27 cellular contexts compared by ENCODE assay signal in genomic region chr16:15457390-15457789, GRCh38.
"Had no signal": no experiment of that assay in that cellular context is flagged by ENCODE, and none has a peak within 500 bp of the region (broad histone marks: within the 10 kb centered on the region; RNA-seq: fewer than 3 reads in every experiment).

No MANE protein-coding gene starts in this region.

- H3K4me1 ChIP-seq: left lung, lower lobe of right lung, neural progenitor cell, right atrium auricular region, testis, thyroid gland, upper lobe of right lung had no signal

- H3K27ac Mint-ChIP-seq: nephron; neural progenitor cell; stimulated activated naive B cell treated with anti-CD40 and anti-IgM and Interleukin-4, amounts not matched to agents 10 μg/mL and 1 μg/mL and 100 μg/mL, for 72 hours had no signal

- H3K27ac ChIP-seq: left lung, lower lobe of right lung, neural progenitor cell, neutrophil, parathyroid adenoma, right atrium auricular region, skin epidermis, stomach, testis, thyroid gland, transverse colon, upper lobe of right lung had no signal

- H3K27me3 ChIP-seq: left lung, neural progenitor cell, neutrophil, right atrium auricular region, stomach, testis, thyroid gland, transverse colon, upper lobe of right lung had no signal

- H3K9me3 Mint-ChIP-seq: naive thymus-derived CD8-positive, alpha-beta T cell; nephron; neural progenitor cell had no signal

- ATAC-seq: left lung; lower lobe of right lung; naive thymus-derived CD8-positive, alpha-beta T cell; sciatic nerve; stimulated activated naive B cell treated with anti-CD40 and anti-IgM and Interleukin-4, amounts not matched to agents 10 μg/mL and 1 μg/mL and 100 μg/mL, for 72 hours; stimulated activated naive CD8-positive, alpha-beta T cell treated with anti-CD3 and anti-CD28 coated beads, Interleukin-15, Interleukin-2, amounts not matched to agents 100 U/mL and 50 U/mL, for 24 hours; upper lobe of right lung had no signal

- H3K9me3 ChIP-seq: left lung, lower lobe of right lung, neutrophil, right atrium auricular region, stomach, testis, thyroid gland, transverse colon, upper lobe of right lung had no signal

- H2AFZ ChIP-seq: neural progenitor cell, parathyroid adenoma had no signal

- H3K4me3 Mint-ChIP-seq: immature natural killer cell; naive thymus-derived CD8-positive, alpha-beta T cell; nephron; neural progenitor cell; stimulated activated naive B cell treated with anti-CD40 and anti-IgM and Interleukin-4, amounts not matched to agents 10 μg/mL and 1 μg/mL and 100 μg/mL, for 72 hours had no signal

- H3K9ac ChIP-seq: neural progenitor cell, parathyroid adenoma had no signal

- DNase-seq: hypothalamus; immature natural killer cell; kidney; left colon; left lung; lower lobe of right lung; mammary epithelial cell; mesenchymal stem cell; naive thymus-derived CD8-positive, alpha-beta T cell; occipital lobe; stimulated activated CD4-positive, alpha-beta T cell treated with anti-CD3 and anti-CD28 coated beads, Interleukin-1b, Interleukin-23, amount 100 ng/mL, for 48 hours; stimulated activated CD4-positive, alpha-beta T cell treated with anti-CD3 and anti-CD28 coated beads, Interleukin-2, amount 100 ng/mL, for 48 hours; stimulated activated CD4-positive, alpha-beta T cell treated with anti-CD3 and anti-CD28 coated beads, Interleukin-4, amount 100 ng/mL, for 4 hours; stimulated activated naive B cell treated with anti-CD40 and anti-IgM and Interleukin-4, amounts not matched to agents 10 μg/mL and 1 μg/mL and 100 μg/mL, for 72 hours; stimulated activated naive CD8-positive, alpha-beta T cell treated with anti-CD3 and anti-CD28 coated beads, Interleukin-15, Interleukin-2, amounts not matched to agents 100 U/mL and 50 U/mL, for 24 hours; stomach; testis; thyroid gland; transverse colon; upper lobe of right lung had no signal

- H3K4me3 ChIP-seq: left lung, lower lobe of right lung, neural progenitor cell, right atrium auricular region, skin epidermis, stomach, testis, thyroid gland, transverse colon, upper lobe of right lung had no signal

- H3K36me3 ChIP-seq: left lung, lower lobe of right lung, neural progenitor cell, neutrophil, right atrium auricular region, stomach, thyroid gland, transverse colon, upper lobe of right lung had no signal

- H3K4me2 ChIP-seq: neural progenitor cell had no signal

- H3K36me3 Mint-ChIP-seq: immature natural killer cell; naive thymus-derived CD8-positive, alpha-beta T cell; neural progenitor cell had no signal

- H3K4me1 Mint-ChIP-seq: immature natural killer cell; nephron; neural progenitor cell; stimulated activated naive B cell treated with anti-CD40 and anti-IgM and Interleukin-4, amounts not matched to agents 10 μg/mL and 1 μg/mL and 100 μg/mL, for 72 hours had no signal
